In the genomic region with DNA sequence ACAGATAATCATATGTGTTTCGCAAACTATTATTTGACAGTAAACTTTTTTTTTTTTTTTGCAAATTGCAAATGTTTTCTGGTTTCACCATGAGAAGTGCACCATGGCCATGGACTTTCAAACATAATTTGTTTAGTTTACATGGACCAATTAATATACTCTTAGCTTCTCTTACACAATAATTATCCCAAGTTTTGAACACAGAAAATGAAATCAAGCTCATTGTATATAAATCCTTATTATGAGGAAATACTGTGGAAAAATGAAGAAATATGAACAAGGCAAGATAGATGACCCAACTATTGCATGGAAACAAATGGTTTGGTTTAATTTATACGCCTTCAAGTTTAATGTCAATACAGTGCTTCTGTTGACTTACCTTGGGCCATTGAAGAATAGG, we compare ENCODE assay signal across 20 cellular contexts. TPM values are rescaled to one million over a fixed set of nuclear protein-coding genes. Genes with fewer than 3 reads are reported as not detected.
"Had no signal": no experiment of that assay in that cellular context is flagged by ENCODE, and none has a peak within 500 bp of the region (broad histone marks: within the 10 kb centered on the region; RNA-seq: fewer than 3 reads in every experiment).

No MANE protein-coding gene starts in this region.

- H3K27ac ChIP-seq: body of pancreas, gastrocnemius medialis, heart left ventricle, left ventricle myocardium inferior, right atrium auricular region, skin epidermis, tibial nerve, uterus had no signal

- ATAC-seq: activated CD8-positive, alpha-beta memory T cell treated with anti-CD3 and anti-CD28 coated beads, Interleukin-2, amount 10 ng/mL, durations not matched to agents 7 days and 5 days; body of pancreas; gastrocnemius medialis; heart left ventricle had no signal

- DNase-seq: activated B cell treated with CpG ODN at 0.5 μM for 24 hours; activated CD4-positive, alpha-beta memory T cell treated with anti-CD3 and anti-CD28 coated beads, Interleukin-2, amount 10 ng/mL, durations not matched to agents 7 days and 5 days; activated CD4-positive, alpha-beta T cell treated with anti-CD3 and anti-CD28 coated beads for 48 hours; activated CD8-positive, alpha-beta memory T cell treated with anti-CD3 and anti-CD28 coated beads, Interleukin-2, amount 10 ng/mL, durations not matched to agents 7 days and 5 days; activated naive CD4-positive, alpha-beta T cell; activated naive CD8-positive, alpha-beta T cell treated with anti-CD3 and anti-CD28 coated beads for 36 hours; amygdala; body of pancreas; gastrocnemius medialis; heart left ventricle; left ventricle myocardium inferior; mammary epithelial cell; nephron progenitor cell; nucleus accumbens; uterus had no signal

- H3K27me3 ChIP-seq: right atrium auricular region had no signal

- H3K4me1 ChIP-seq: uterus had no signal

- H3K9me3 ChIP-seq: body of pancreas, gastrocnemius medialis, heart left ventricle, left ventricle myocardium inferior, right atrium auricular region, tibial nerve, uterus had no signal

- H3K4me3 ChIP-seq: body of pancreas, gastrocnemius medialis, heart left ventricle, left ventricle myocardium inferior, right atrium auricular region, skin epidermis, tibial nerve, uterus had no signal

- H3K27ac Mint-ChIP-seq: activated B cell treated with CpG ODN at 0.5 μM for 24 hours; activated CD4-positive, alpha-beta memory T cell treated with anti-CD3 and anti-CD28 coated beads, Interleukin-2, amount 10 ng/mL, durations not matched to agents 7 days and 5 days; activated CD8-positive, alpha-beta memory T cell treated with anti-CD3 and anti-CD28 coated beads, Interleukin-2, amount 10 ng/mL, durations not matched to agents 7 days and 5 days; activated naive CD8-positive, alpha-beta T cell treated with anti-CD3 and anti-CD28 coated beads for 36 hours; nephron progenitor cell; stimulated activated naive CD8-positive, alpha-beta T cell treated with anti-CD3 and anti-CD28 coated beads, Interleukin-15, Interleukin-2, amounts not matched to agents 100 ng/mL and 50 ng/mL, for 24 hours had no signal

- H3K36me3 ChIP-seq: gastrocnemius medialis, heart left ventricle, left ventricle myocardium inferior, right atrium auricular region, tibial nerve, uterus had no signal

- H3K9me3 Mint-ChIP-seq: activated B cell treated with CpG ODN at 0.5 μM for 24 hours; activated CD4-positive, alpha-beta memory T cell treated with anti-CD3 and anti-CD28 coated beads, Interleukin-2, amount 10 ng/mL, durations not matched to agents 7 days and 5 days; activated naive CD8-positive, alpha-beta T cell treated with anti-CD3 and anti-CD28 coated beads for 36 hours; nephron progenitor cell; stimulated activated naive CD8-positive, alpha-beta T cell treated with anti-CD3 and anti-CD28 coated beads, Interleukin-15, Interleukin-2, amounts not matched to agents 100 ng/mL and 50 ng/mL, for 24 hours had no signal

- H3K4me3 Mint-ChIP-seq: activated B cell treated with CpG ODN at 0.5 μM for 24 hours; activated CD4-positive, alpha-beta memory T cell treated with anti-CD3 and anti-CD28 coated beads, Interleukin-2, amount 10 ng/mL, durations not matched to agents 7 days and 5 days; activated CD8-positive, alpha-beta memory T cell treated with anti-CD3 and anti-CD28 coated beads, Interleukin-2, amount 10 ng/mL, durations not matched to agents 7 days and 5 days; activated naive CD8-positive, alpha-beta T cell treated with anti-CD3 and anti-CD28 coated beads for 36 hours; nephron progenitor cell; stimulated activated naive CD8-positive, alpha-beta T cell treated with anti-CD3 and anti-CD28 coated beads, Interleukin-15, Interleukin-2, amounts not matched to agents 100 ng/mL and 50 ng/mL, for 24 hours had no signal

- H3K36me3 Mint-ChIP-seq: activated CD8-positive, alpha-beta memory T cell treated with anti-CD3 and anti-CD28 coated beads, Interleukin-2, amount 10 ng/mL, durations not matched to agents 7 days and 5 days; activated naive CD8-positive, alpha-beta T cell treated with anti-CD3 and anti-CD28 coated beads for 36 hours had no signal

RNA-seq across cellular contexts. Expression of gene FGF5, which starts 3.9 kb away (rescaled TPM):
- total RNA-seq: activated B cell treated with CpG ODN at 0.5 μM for 24 hours; activated CD4-positive, alpha-beta memory T cell treated with anti-CD3 and anti-CD28 coated beads, Interleukin-2, amount 10 ng/mL, durations not matched to agents 7 days and 5 days; activated CD8-positive, alpha-beta memory T cell treated with anti-CD3 and anti-CD28 coated beads, Interleukin-2, amount 10 ng/mL, durations not matched to agents 7 days and 5 days; activated naive CD8-positive, alpha-beta T cell treated with anti-CD3 and anti-CD28 coated beads for 36 hours; body of pancreas; gastrocnemius medialis; posterior vena cava had no signal
